Comparison of ENCODE assay signal across 20 cellular contexts in the genomic region with DNA sequence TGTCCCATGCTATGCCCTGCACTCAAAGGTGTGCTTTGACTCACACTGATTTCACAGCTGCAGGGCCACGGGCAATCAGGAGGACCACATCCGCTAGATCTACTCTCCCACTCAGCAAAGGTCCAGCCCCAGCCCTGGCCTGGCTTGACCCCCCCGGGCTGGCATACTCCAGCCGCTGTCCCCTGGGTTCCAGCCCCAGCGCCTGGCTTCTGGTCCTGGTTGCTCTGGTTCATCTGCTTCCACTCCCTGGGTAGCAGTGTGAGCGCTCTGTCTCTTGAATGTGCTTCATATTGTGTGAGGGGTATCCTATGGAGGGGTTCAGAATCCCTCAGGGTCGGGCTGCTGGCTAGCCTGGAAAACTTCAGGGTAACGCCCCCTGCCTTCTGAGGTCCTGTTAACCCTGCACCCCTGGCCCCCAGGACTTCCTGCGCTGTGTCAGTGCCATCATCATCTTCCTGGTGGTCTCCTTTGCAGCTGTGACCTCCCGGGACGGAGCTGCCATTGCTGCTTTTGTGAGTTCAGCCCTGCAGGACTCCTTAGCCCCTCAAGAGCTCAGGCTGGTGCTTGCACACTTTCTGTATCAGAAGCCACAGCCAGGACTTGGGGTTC. TPM values are rescaled to one million over a fixed set of nuclear protein-coding genes. Genes with fewer than 3 reads are reported as not detected.
"Had no signal": no experiment of that assay in that cellular context is flagged by ENCODE, and none has a peak within 500 bp of the region (broad histone marks: within the 10 kb centered on the region; RNA-seq: fewer than 3 reads in every experiment).

No MANE protein-coding gene starts in this region.

- H3K36me3 ChIP-seq: gastroesophageal sphincter had no signal

- H3K4me3 ChIP-seq: gastroesophageal sphincter, lung, skin epidermis, testis had no signal

- DNase-seq: activated CD4-positive, alpha-beta T cell treated with anti-CD3 and anti-CD28 coated beads, Interleukin-2, amount 10 ng/mL, durations not matched to agents 7 days and 5 days; activated CD4-positive, CD25-positive, alpha-beta regulatory T cell; activated CD8-positive, alpha-beta T cell treated with anti-CD3 and anti-CD28 coated beads, Interleukin-2, amount 10 ng/mL, durations not matched to agents 7 days and 5 days; activated naive CD4-positive, alpha-beta T cell treated with anti-CD3 and anti-CD28 coated beads for 36 hours; activated T-cell treated with anti-CD3 and anti-CD28 coated beads, Interleukin-2, amount 50 U/mL, for 24 hours; cortex of kidney; effector CD4-positive, alpha-beta T cell; stimulated activated CD4-positive, alpha-beta T cell treated with anti-CD3 and anti-CD28 coated beads, Interleukin-15, amount 100 ng/mL, for 24 hours; stimulated activated CD4-positive, alpha-beta T cell treated with anti-CD3 and anti-CD28 coated beads, Interleukin-2, amount 100 ng/mL, for 48 hours; stimulated activated naive CD8-positive, alpha-beta T cell treated with anti-CD3 and anti-CD28 coated beads, Interleukin-15, amount 100 ng/mL, for 72 hours; T1000; testis had no signal

- H3K27ac ChIP-seq: skin epidermis, testis had no signal

- ATAC-seq: activated CD8-positive, alpha-beta T cell treated with anti-CD3 and anti-CD28 coated beads, Interleukin-2, amount 10 ng/mL, durations not matched to agents 7 days and 5 days; gastroesophageal sphincter; stimulated activated naive CD8-positive, alpha-beta T cell treated with anti-CD3 and anti-CD28 coated beads, Interleukin-15, amount 100 ng/mL, for 72 hours had no signal

- H3K27me3 ChIP-seq: testis had no signal

- H3K9me3 ChIP-seq: gastroesophageal sphincter, testis had no signal

RNA-seq across cellular contexts. Expression of gene CMTM5, which starts 1.9 kb away (rescaled TPM):
- total RNA-seq: activated CD4-positive, alpha-beta T cell treated with anti-CD3 and anti-CD28 coated beads, Interleukin-2, amount 10 ng/mL, durations not matched to agents 7 days and 5 days; activated CD8-positive, alpha-beta T cell treated with anti-CD3 and anti-CD28 coated beads, Interleukin-2, amount 10 ng/mL, durations not matched to agents 7 days and 5 days; activated naive CD4-positive, alpha-beta T cell treated with anti-CD3 and anti-CD28 coated beads for 36 hours; activated T-helper 2 cell treated with anti-CD3 and anti-CD28 coated beads, Interferon-gamma antibody, Interleukin-2, Interleukin-4, amounts not matched to agents 10 μg/mL and 5 μg/mL and 100 μg/mL, durations not matched to agents 14 hours and 24 hours and 36 hours; omental fat pad; T-helper 1 cell treated with Interleukin-12 subunit alpha and Interleukin-12 subunit beta and Interleukin-4 antibody, amounts not matched to agents 30 ng/mL and 1 ng/mL, for 36 hours had no signal

RNA-seq across cellular contexts. Expression of gene IL25, which starts 6.1 kb away (rescaled TPM):
- total RNA-seq: activated CD4-positive, alpha-beta T cell treated with anti-CD3 and anti-CD28 coated beads, Interleukin-2, amount 10 ng/mL, durations not matched to agents 7 days and 5 days; activated CD8-positive, alpha-beta T cell treated with anti-CD3 and anti-CD28 coated beads, Interleukin-2, amount 10 ng/mL, durations not matched to agents 7 days and 5 days; activated naive CD4-positive, alpha-beta T cell treated with anti-CD3 and anti-CD28 coated beads for 36 hours; activated T-helper 2 cell treated with anti-CD3 and anti-CD28 coated beads, Interferon-gamma antibody, Interleukin-2, Interleukin-4, amounts not matched to agents 10 μg/mL and 5 μg/mL and 100 μg/mL, durations not matched to agents 14 hours and 24 hours and 36 hours; gastroesophageal sphincter; lung; omental fat pad; posterior vena cava; T-helper 1 cell treated with Interleukin-12 subunit alpha and Interleukin-12 subunit beta and Interleukin-4 antibody, amounts not matched to agents 30 ng/mL and 1 ng/mL, for 36 hours had no signal
- polyA plus RNA-seq: esophagus, lung had no signal

RNA-seq across cellular contexts. Expression of gene EFS, which starts 13.7 kb away (rescaled TPM):
- total RNA-seq: activated CD4-positive, alpha-beta T cell treated with anti-CD3 and anti-CD28 coated beads, Interleukin-2, amount 10 ng/mL, durations not matched to agents 7 days and 5 days; activated CD8-positive, alpha-beta T cell treated with anti-CD3 and anti-CD28 coated beads, Interleukin-2, amount 10 ng/mL, durations not matched to agents 7 days and 5 days; activated naive CD4-positive, alpha-beta T cell treated with anti-CD3 and anti-CD28 coated beads for 36 hours; activated T-helper 2 cell treated with anti-CD3 and anti-CD28 coated beads, Interferon-gamma antibody, Interleukin-2, Interleukin-4, amounts not matched to agents 10 μg/mL and 5 μg/mL and 100 μg/mL, durations not matched to agents 14 hours and 24 hours and 36 hours; T-helper 1 cell treated with Interleukin-12 subunit alpha and Interleukin-12 subunit beta and Interleukin-4 antibody, amounts not matched to agents 30 ng/mL and 1 ng/mL, for 36 hours had no signal

RNA-seq across cellular contexts. Expression of gene MYH6, which starts 29.4 kb away (rescaled TPM):
- total RNA-seq: activated CD8-positive, alpha-beta T cell treated with anti-CD3 and anti-CD28 coated beads, Interleukin-2, amount 10 ng/mL, durations not matched to agents 7 days and 5 days; activated naive CD4-positive, alpha-beta T cell treated with anti-CD3 and anti-CD28 coated beads for 36 hours; gastroesophageal sphincter; omental fat pad had no signal
